ENCODE assay signal across 8 cellular contexts in the genomic region with DNA sequence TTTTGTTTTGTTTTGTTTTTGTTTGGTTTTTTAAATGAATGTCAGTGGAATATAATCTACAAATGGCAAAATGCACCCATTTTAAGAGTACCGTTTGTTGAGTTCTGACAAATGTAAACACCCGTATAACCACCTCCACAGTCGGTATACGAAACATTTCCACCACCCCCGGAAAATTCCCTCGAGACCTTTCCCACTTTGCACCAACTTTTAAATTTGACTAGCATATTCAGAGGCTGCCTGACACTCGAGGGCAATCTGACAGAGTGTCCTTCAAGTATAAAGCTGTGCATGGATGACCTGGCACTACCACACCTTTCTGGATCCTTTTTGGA. TPM values are rescaled to one million over a fixed set of nuclear protein-coding genes. Genes with fewer than 3 reads are reported as not detected.
DNase-seq lines count a peak whose midpoint lies in the region; ATAC-seq and TF ChIP-seq lines count a peak whose summit lies in the region.

No MANE protein-coding gene starts in this region.

- H3K9me3 ChIP-seq in RWPE2 (ENCODE audit: severe bottlenecking) (no peaks in the 10 kb centered on the region), esophagus (ENCODE audit: control insufficient read depth in 2 of 2, insufficient read depth in 1 of 2, low read depth in 1 of 2, low read length in 1 of 2) (no peaks in the 10 kb centered on the region)

- DNase-seq in GM12865 (ENCODE audit: low read depth) (no peak), RWPE2 (ENCODE audit: low spot score) (no peak), OCI-M2 (lab: John Stamatoyannopoulos, UW; ENCODE audit: unreplicated experiment) (no peak), NCI-H1105 (lab: John Stamatoyannopoulos, UW) (no peak)
- DNase-seq in stimulated activated naive CD4-positive, alpha-beta T cell treated with Interleukin-2 at 50 U/mL for 16 hours (lab: John Stamatoyannopoulos, UW): no peak

- 43 to 47% methylated on average over 7 of the region's 7 CpGs for WGBS in esophagus, 2 donors

- peaks cover 20% of the 10 kb centered on the region for H3K4me1 ChIP-seq in RWPE2 (ENCODE audit: insufficient read depth, poor library complexity, severe bottlenecking)
- peaks cover 0 to 14% of the 10 kb centered on the region in 2 donors for H3K4me1 ChIP-seq in esophagus (ENCODE audit: control insufficient read depth in 2 of 2, insufficient read depth in 2 of 2, low read length in 1 of 2)
- peaks cover 22% of the 10 kb centered on the region for H3K4me1 ChIP-seq in rectal smooth muscle tissue (ENCODE audit: control insufficient read depth, insufficient read depth, low read length)

- TF ChIP-seq CTCF in GM12865 (IDR thresholded peaks at IDR 0.05; ENCODE audit: insufficient read depth, low read depth, low read length, missing control alignments) (no peak), RWPE2 (IDR thresholded peaks at IDR 0.05; ENCODE audit: poor library complexity, severe bottlenecking) (peak; percentile 63)

- H3K36me3 ChIP-seq in RWPE2 (ENCODE audit: low read depth): no peaks in the 10 kb centered on the region
- H3K36me3 ChIP-seq in esophagus (ENCODE audit: control insufficient read depth in 2 of 2, insufficient read depth in 2 of 2, low read length in 1 of 2): no peaks in the 10 kb centered on the region
- H3K36me3 ChIP-seq in rectal smooth muscle tissue (ENCODE audit: control insufficient read depth, insufficient read depth, low read length): no peaks in the 10 kb centered on the region

- no peak overlapping the region for H3K27ac ChIP-seq in RWPE2 (ENCODE audit: poor library complexity, severe bottlenecking)
- no peak overlapping the region for H3K27ac ChIP-seq in esophagus (ENCODE audit: low read depth in 2 of 2, low read length in 1 of 2)
- no peak overlapping the region for H3K27ac ChIP-seq in rectal smooth muscle tissue (ENCODE audit: low read depth, low read length)

- no peak for ATAC-seq in RWPE2 (ENCODE audit: low read depth)
- ATAC-seq in HG02763 (IDR thresholded peaks at IDR 0.05; ENCODE audit: unreplicated experiment): no peak

- no peaks in the 10 kb centered on the region for H3K27me3 ChIP-seq in RWPE2 (ENCODE audit: insufficient read depth, poor library complexity, severe bottlenecking)
- H3K27me3 ChIP-seq in esophagus (ENCODE audit: control insufficient read depth in 1 of 2, insufficient read depth in 2 of 2, low read length in 2 of 2): no peaks in the 10 kb centered on the region
- H3K27me3 ChIP-seq in rectal smooth muscle tissue (ENCODE audit: control insufficient read depth, insufficient read depth, low read length): no peaks in the 10 kb centered on the region

- H3K9ac ChIP-seq in rectal smooth muscle tissue (ENCODE audit: low read length): peak overlapping the region; percentile 12

- H3K4me3 ChIP-seq in GM12865 (ENCODE audit: low read depth, low read length) (peak overlapping the region; percentile 76), RWPE2 (ENCODE audit: severe bottlenecking) (no peak overlapping the region), esophagus (ENCODE audit: low read depth in 1 of 2, low read length in 2 of 2) (peak overlapping the region; percentile 61 to 80), rectal smooth muscle tissue (ENCODE audit: low read length) (peak overlapping the region; percentile 71)

RNA-seq across cellular contexts. Expression of a gene that starts 0.6 kb away (rescaled TPM):
- polyA plus RNA-seq in esophagus: 10 to 100 TPM; 11.1 to 13.2 TPM
